ENCODE assay signal across 33 cellular contexts in the genomic region with DNA sequence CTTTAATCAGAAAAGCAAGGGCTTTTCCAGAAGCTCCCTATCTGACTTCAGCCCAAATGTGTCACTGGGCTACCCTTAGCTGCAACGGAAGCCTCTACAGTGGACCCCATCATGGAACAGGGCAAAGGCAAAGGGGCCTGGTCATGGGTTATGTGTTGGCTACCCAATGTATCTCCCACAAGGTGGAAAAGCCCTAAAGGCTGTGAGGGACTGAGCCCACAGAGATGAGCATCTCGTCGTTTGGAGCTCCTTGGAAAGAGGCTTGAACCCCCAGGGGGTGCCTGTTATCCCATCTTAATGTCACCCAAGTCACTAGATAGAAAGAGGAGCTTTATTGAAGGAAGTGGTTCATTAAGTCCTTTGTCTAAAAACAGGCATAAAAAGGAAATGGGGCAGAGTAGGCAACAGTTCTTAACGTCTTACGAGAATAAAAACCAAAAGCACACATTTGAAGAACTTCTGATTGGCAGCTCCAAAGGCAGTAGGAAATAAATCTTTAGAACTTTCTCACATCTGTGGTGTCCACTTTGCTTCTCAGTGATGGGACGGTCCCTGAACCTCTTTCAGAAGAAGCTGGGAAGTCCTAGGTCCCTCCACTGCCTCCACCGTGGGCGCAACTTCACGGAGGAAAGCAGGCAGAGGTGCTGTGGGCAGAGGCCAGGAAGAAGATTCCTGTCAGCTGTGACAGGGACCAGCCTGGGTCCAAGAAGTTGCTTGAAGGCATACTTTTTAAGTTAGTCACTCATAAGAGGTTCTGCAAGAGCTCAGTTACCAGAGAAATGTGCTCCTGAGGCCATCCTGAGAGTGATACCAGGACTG.
A peak's percentile ranks its signal among the peaks of the same experiment; 100 is the strongest.
DNase-seq lines count a peak whose midpoint lies in the region; ATAC-seq, FAIRE-seq and TF ChIP-seq lines count a peak whose summit lies in the region.
"Had no signal": no experiment of that assay in that cellular context is flagged by ENCODE, and none has a peak within 500 bp of the region (broad histone marks: within the 10 kb centered on the region; RNA-seq: fewer than 3 reads in every experiment).

No MANE protein-coding gene starts in this region.

- DNase-seq in EL, result peak; percentile 80
- DNase-seq in SK-N-SH, result no peak
- DNase-seq in mesenchymal stem cell, result peak; percentile 74
- no peak for DNase-seq in sigmoid colon
- DNase-seq in tibial nerve (ENCODE audit: low spot score in 2 of 2), result no peak
- DNase-seq in D721Med (ENCODE audit: insufficient read length, low spot score), result no peak
- DNase-seq: activated CD4-positive, alpha-beta T cell treated with anti-CD3 and anti-CD28 coated beads, Interleukin-2, amount 50 U/mL, for 1 hour; activated naive CD8-positive, alpha-beta T cell treated with anti-CD3 and anti-CD28 coated beads, Interleukin-2, amount 50 U/mL, for 24 hours; activated T-cell treated with anti-CD3 and anti-CD28 coated beads, Interleukin-2, amount 50 U/mL, for 4 hours; body of pancreas; CD4-positive, CD25-positive, alpha-beta regulatory T cell; cerebellar nuclear complex; DMS 273 treated with DMSO at 0.1 percent for 48 hours; hypothalamus; immature natural killer cell; KG1; naive thymus-derived CD4-positive, alpha-beta T cell; NCI-H1436; NCI-H2171; NCI-H524; occipital lobe; retina; Right ventricle myocardium superior; spleen; stimulated activated CD4-positive, alpha-beta T cell treated with anti-CD3 and anti-CD28 coated beads, Interleukin-2, amount 100 ng/mL, for 48 hours; substantia nigra; SW 1271; T-helper 9 cell; upper lobe of right lung had no signal

- H3K9me2 ChIP-seq in SK-N-SH, result no peaks in the 10 kb centered on the region

- no peak overlapping the region for H2BK15ac ChIP-seq in mesenchymal stem cell (ENCODE audit: low read depth, poor library complexity, severe bottlenecking)

- H3K9ac ChIP-seq in SK-N-SH (peak overlapping the region; percentile 56), mesenchymal stem cell (ENCODE audit: low read length) (no peak overlapping the region)

- H3K27ac ChIP-seq in SK-N-SH (ENCODE audit: low read depth in 2 of 2, low read length in 1 of 2) (peak overlapping the region; percentile 95 to 98), mesenchymal stem cell (ENCODE audit: low read length, poor library complexity, severe bottlenecking) (no peak overlapping the region), sigmoid colon (peak overlapping the region in 3 of 4 donors; percentile 14 to 76 (median 70)), tibial nerve (no peak overlapping the region)
- H3K27ac ChIP-seq: body of pancreas, spleen, upper lobe of right lung had no signal

- H2AFZ ChIP-seq in SK-N-SH (ENCODE audit: low read depth) (no peak overlapping the region), mesenchymal stem cell (ENCODE audit: low read depth, low read length) (no peak overlapping the region)

- peak overlapping the region; percentile 45 to 55 for H3K4ac ChIP-seq in mesenchymal stem cell (ENCODE audit: low read depth in 1 of 2, low read length in 2 of 2)

- H3K14ac ChIP-seq in mesenchymal stem cell (ENCODE audit: low read length in 2 of 2), result no peak overlapping the region

- no peaks in the 10 kb centered on the region for H4K20me1 ChIP-seq in SK-N-SH (ENCODE audit: insufficient read depth)

- H3K79me1 ChIP-seq in mesenchymal stem cell (replicated peaks; ENCODE audit: low read length, poor library complexity, severe bottlenecking), result peaks cover 33% of the 10 kb centered on the region

- peak overlapping the region; percentile 61 for H3K4me2 ChIP-seq in SK-N-SH
- no peak overlapping the region for H3K4me2 ChIP-seq in mesenchymal stem cell (ENCODE audit: low read length, poor library complexity, severe bottlenecking)

- H3K79me2 ChIP-seq in SK-N-SH (ENCODE audit: insufficient read depth), result peaks cover 29% of the 10 kb centered on the region

- peak overlapping the region; percentile 83 for H2BK120ac ChIP-seq in mesenchymal stem cell (ENCODE audit: low read depth, low read length)

- H4K8ac ChIP-seq in mesenchymal stem cell (ENCODE audit: low read length), result peak overlapping the region; percentile 83

- no peak for TF ChIP-seq RAD21 in SK-N-SH (IDR thresholded peaks at IDR 0.05; ENCODE audit: low read length)

- POLR2A ChIA-PET in SK-N-SH (lab: Yijun Ruan, JAX), result no interaction called here

- H3K27me3 ChIP-seq in SK-N-SH (ENCODE audit: insufficient read depth), result no peaks in the 10 kb centered on the region
- H3K27me3 ChIP-seq in mesenchymal stem cell (ENCODE audit: control insufficient read depth in 1 of 2, insufficient read depth in 1 of 2, low read length in 2 of 2), result no peaks in the 10 kb centered on the region
- no peaks in the 10 kb centered on the region for H3K27me3 ChIP-seq in sigmoid colon
- no peaks in the 10 kb centered on the region for H3K27me3 ChIP-seq in tibial nerve
- H3K27me3 ChIP-seq: body of pancreas, upper lobe of right lung had no signal

- H3K36me3 ChIP-seq in SK-N-SH (replicated peaks in 1 of 2; ENCODE audit: control insufficient read depth in 1 of 2, insufficient read depth in 2 of 2, low read length in 1 of 2) (peaks cover 38 to 71% of the 10 kb centered on the region in 2 experiments), mesenchymal stem cell (ENCODE audit: control insufficient read depth in 1 of 2, insufficient read depth in 2 of 2, low read depth in 1 of 2, low read length in 2 of 2) (peaks cover 41 to 54% of the 10 kb centered on the region in 2 experiments), sigmoid colon (no peaks in the 10 kb centered on the region), tibial nerve (no peaks in the 10 kb centered on the region)
- H3K36me3 ChIP-seq: spleen, upper lobe of right lung had no signal

- H3K18ac ChIP-seq in mesenchymal stem cell (ENCODE audit: low read depth in 1 of 2, low read length in 2 of 2), result peak overlapping the region; percentile 67 to 69

- intact Hi-C loops in sigmoid colon (cut with DNase I), result no loop called here

- no peak overlapping the region for H2BK5ac ChIP-seq in mesenchymal stem cell (ENCODE audit: low read depth, low read length, poor library complexity, severe bottlenecking)

- no peaks in the 10 kb centered on the region for H3K9me3 ChIP-seq in SK-N-SH
- no peaks in the 10 kb centered on the region for H3K9me3 ChIP-seq in mesenchymal stem cell (ENCODE audit: control insufficient read depth, low read length)
- no peaks in the 10 kb centered on the region for H3K9me3 ChIP-seq in sigmoid colon
- H3K9me3 ChIP-seq in tibial nerve, result no peaks in the 10 kb centered on the region
- H3K9me3 ChIP-seq: body of pancreas, spleen, upper lobe of right lung had no signal

- no peak overlapping the region for H3K23ac ChIP-seq in mesenchymal stem cell (ENCODE audit: low read length in 2 of 2)

- H3K4me3 ChIP-seq in SK-N-SH (ENCODE audit: low read depth in 2 of 2, low read length in 1 of 2), result no peak overlapping the region
- no peak overlapping the region for H3K4me3 ChIP-seq in mesenchymal stem cell (ENCODE audit: insufficient read depth in 1 of 2, low read depth in 1 of 2, low read length in 2 of 2)
- H3K4me3 ChIP-seq in sigmoid colon, result no peak overlapping the region
- no peak overlapping the region for H3K4me3 ChIP-seq in tibial nerve
- H3K4me3 ChIP-seq: body of pancreas, spleen, upper lobe of right lung had no signal

- H2AK5ac ChIP-seq in mesenchymal stem cell (ENCODE audit: low read length, severe bottlenecking), result peak overlapping the region; percentile 52

- TF ChIP-seq CTCF in SK-N-SH (IDR thresholded peaks at IDR 0.05) (no peak), sigmoid colon (IDR thresholded peaks at IDR 0.05) (no peak), tibial nerve (IDR thresholded peaks at IDR 0.05) (no peak), D721Med (IDR thresholded peaks at IDR 0.05; ENCODE audit: insufficient read depth, missing control alignments) (no peak)

- 89% methylated on average over 8 of the region's 9 CpGs for WGBS in SK-N-SH (ENCODE audit: low lambda C conversion rate)
- 60% methylated on average over 9 of the region's 9 CpGs for WGBS in mesenchymal stem cell
- 94 to 95% methylated on average over 9 of the region's 9 CpGs for WGBS in sigmoid colon, 2 donors
- WGBS in tibial nerve, 2 donors, result 93 to 95% methylated on average over 9 of the region's 9 CpGs

- H3F3A ChIP-seq in SK-N-SH (replicated peaks; ENCODE audit: insufficient read depth), result peaks cover 58% of the 10 kb centered on the region

- no peak for TF ChIP-seq POLR2A in sigmoid colon (IDR thresholded peaks at IDR 0.05)
- no peak for TF ChIP-seq POLR2A in tibial nerve (IDR thresholded peaks at IDR 0.05)

- CTCF ChIA-PET in SK-N-SH (lab: Yijun Ruan, JAX), result interaction anchor here (1.0 to 2.8 kb wide), 7 partner anchors 9 to 491 kb away, joined by 3 to 7 read pairs (median 4); no protein-coding TSS in a partner anchor

- ATAC-seq in HG03175 (IDR thresholded peaks at IDR 0.05; ENCODE audit: unreplicated experiment), result no peak
- ATAC-seq in GM19023 (IDR thresholded peaks at IDR 0.05; ENCODE audit: unreplicated experiment), result no peak
- ATAC-seq: activated naive CD8-positive, alpha-beta T cell treated with anti-CD3 and anti-CD28 coated beads, Interleukin-2, amount 50 U/mL, for 24 hours; activated T-cell treated with anti-CD3 and anti-CD28 coated beads, Interleukin-2, amount 50 U/mL, for 4 hours; body of pancreas; left lobe of liver; naive thymus-derived CD4-positive, alpha-beta T cell; PC-3; upper lobe of right lung had no signal

- H3K4me1 ChIP-seq in SK-N-SH (ENCODE audit: control insufficient read depth in 1 of 2, insufficient read depth in 2 of 2, low read depth in 1 of 2, low read length in 1 of 2) (peaks cover 29 to 56% of the 10 kb centered on the region in 2 experiments), mesenchymal stem cell (ENCODE audit: control insufficient read depth, insufficient read depth, low read depth, low read length) (peaks cover 15% of the 10 kb centered on the region), sigmoid colon (peaks cover 0 to 29% (median 26%) of the 10 kb centered on the region in 4 donors), tibial nerve (no peaks in the 10 kb centered on the region)
- H3K4me1 ChIP-seq: body of pancreas, spleen, upper lobe of right lung had no signal

- FAIRE-seq in D721Med (lab: Jason Lieb, UNC), result no peak

- H2BK12ac ChIP-seq in mesenchymal stem cell (ENCODE audit: low read length in 2 of 2), result peak overlapping the region; percentile 61 to 90

- TF ChIP-seq EP300 in SK-N-SH (IDR thresholded peaks at IDR 0.05; ENCODE audit: borderline replicate concordance in 1 of 2, low read depth in 1 of 2, low read length in 1 of 2) (peak in 1 of 2 experiments; percentile 57; a peak in 1 of 4 replicates), sigmoid colon (IDR thresholded peaks at IDR 0.05) (no peak), tibial nerve (IDR thresholded peaks at IDR 0.05) (no peak)

- peak overlapping the region; percentile 91 for H4K91ac ChIP-seq in mesenchymal stem cell (ENCODE audit: low read length)

TF ChIP-seq in SK-N-SH, 30 proteins besides CTCF, POLR2A, EP300 and RAD21 (continues in another document):
- TF ChIP-seq JUND (IDR thresholded peaks at IDR 0.05), result peak; percentile 50; the same call in 1 of the 2 replicates

Comparison
In these comparisons a context has a peak if more than half of its experiments do, and no peak if none do; other contexts are left out.
1. DNase-seq: peak in EL (single experiment) and mesenchymal stem cell (single experiment); none in SK-N-SH (single experiment), sigmoid colon (single experiment), tibial nerve (0 of 2) and D721Med (single experiment).
2. H3K27ac ChIP-seq: peak in SK-N-SH (2 of 2) and sigmoid colon (3 of 4); none in mesenchymal stem cell (single experiment) and tibial nerve (0 of 4).